In genomic region chr16:70735141-70735979, GRCh38 we compare ENCODE assay signal across 13 cellular contexts. TPM values are rescaled to one million over a fixed set of nuclear protein-coding genes. Genes with fewer than 3 reads are reported as not detected.
DNase-seq lines count a peak whose midpoint lies in the region; ATAC-seq, FAIRE-seq and TF ChIP-seq lines count a peak whose summit lies in the region.
"Had no signal": no experiment of that assay in that cellular context is flagged by ENCODE, and none has a peak within 500 bp of the region (broad histone marks: within the 10 kb centered on the region; RNA-seq: fewer than 3 reads in every experiment).

No MANE protein-coding gene starts in this region.

- H3K4me1 ChIP-seq in body of pancreas (peaks cover 11% of the 10 kb centered on the region), right cardiac atrium (ENCODE audit: control insufficient read depth, insufficient read depth, low read length) (peaks cover 4% of the 10 kb centered on the region), small intestine (ENCODE audit: control insufficient read depth in 2 of 2, insufficient read depth in 1 of 2, low read depth in 1 of 2, low read length in 1 of 2) (peaks cover 0 to 5% of the 10 kb centered on the region in 2 donors)
- H3K4me1 ChIP-seq: foreskin keratinocyte had no signal

- H3K4me3 ChIP-seq in body of pancreas (no peak overlapping the region), right cardiac atrium (ENCODE audit: low read length) (no peak overlapping the region), small intestine (ENCODE audit: low read depth in 1 of 2, low read length in 2 of 2) (no peak overlapping the region)
- H3K4me3 ChIP-seq: SK-N-MC had no signal

- intact Hi-C loops in body of pancreas (cut with DNase I) (no loop called here), right cardiac atrium (cut with DNase I) (loop anchor here in 3 of 4 donors (5.0 to 10.0 kb wide), 2 partner anchors 48 to 51 kb away; partner anchors contain the start of gene MTSS2 (in 3 of the 3))

- H3K36me3 ChIP-seq in body of pancreas (replicated peaks in 1 of 2; ENCODE audit: insufficient read depth in 1 of 2, low read depth in 2 of 2) (peaks cover 0 to 2% of the 10 kb centered on the region in 2 donors), small intestine (ENCODE audit: control insufficient read depth in 2 of 2, insufficient read depth in 2 of 2, low read length in 2 of 2) (peaks cover 0 to 5% of the 10 kb centered on the region in 2 donors)

- peak; percentile 45 for ATAC-seq in body of pancreas
- peak; percentile 31 to 36 for ATAC-seq in right cardiac atrium
- no peak for ATAC-seq in HG02759 (IDR thresholded peaks at IDR 0.05; ENCODE audit: unreplicated experiment)
- ATAC-seq: activated T-cell treated with anti-CD3 and anti-CD28 coated beads, Interleukin-2, amount 50 U/mL, for 72 hours; foreskin keratinocyte had no signal

- TF ChIP-seq POLR2A in body of pancreas (IDR thresholded peaks at IDR 0.05): no peak

- no peak for FAIRE-seq in small intestine (lab: Jason Lieb, UNC)

- no peak for TF ChIP-seq CTCF in body of pancreas (IDR thresholded peaks at IDR 0.05)

- 84 to 96% methylated on average over 7 to 13 of the region's 13 CpGs for WGBS in body of pancreas, 2 donors
- WGBS in right cardiac atrium: 56% methylated on average over 13 of the region's 13 CpGs
- WGBS in small intestine, 3 donors: 74 to 94% (median 92%) methylated on average over 13 of the region's 13 CpGs

- H3K27ac ChIP-seq in body of pancreas (peak overlapping the region in 2 of 4 donors; percentile 12 to 71), right cardiac atrium (ENCODE audit: low read length) (peak overlapping the region; percentile 64), small intestine (ENCODE audit: low read depth in 1 of 2, low read length in 1 of 2) (peak overlapping the region; percentile 8 to 81)
- H3K27ac ChIP-seq: foreskin keratinocyte, SK-N-MC had no signal

- no peaks in the 10 kb centered on the region for H3K27me3 ChIP-seq in body of pancreas
- H3K27me3 ChIP-seq in right cardiac atrium (ENCODE audit: control insufficient read depth, insufficient read depth): no peaks in the 10 kb centered on the region
- H3K27me3 ChIP-seq in small intestine (ENCODE audit: control insufficient read depth in 2 of 2, insufficient read depth in 2 of 2, low read length in 2 of 2): no peaks in the 10 kb centered on the region
- H3K27me3 ChIP-seq: foreskin keratinocyte had no signal

- DNase-seq in GM04503 (ENCODE audit: low read depth): peak; percentile 91
- peak in 1 of 4 donors; percentile 52 for DNase-seq in body of pancreas
- peak in 2 of 3 donors; percentile 54 to 68 for DNase-seq in right cardiac atrium
- DNase-seq in small intestine: no peak
- no peak for DNase-seq in HPDE6-E6E7 (ENCODE audit: extremely low spot score)
- DNase-seq in cerebellar cortex (ENCODE audit: low spot score): no peak
- no peak for DNase-seq in T1000 (lab: John Stamatoyannopoulos, UW)
- DNase-seq: activated T-cell treated with anti-CD3 and anti-CD28 coated beads, Interleukin-2, amount 50 U/mL, for 72 hours; foreskin keratinocyte; GDM1; NCI-H1694 treated with DMSO at 0.1 percent for 48 hours had no signal

- H3K9me3 ChIP-seq in body of pancreas (no peaks in the 10 kb centered on the region), right cardiac atrium (ENCODE audit: control insufficient read depth, low read length) (no peaks in the 10 kb centered on the region), small intestine (ENCODE audit: control insufficient read depth, low read depth) (no peaks in the 10 kb centered on the region)

RNA-seq across cellular contexts. Expression of gene MTSS2, which starts 49.5 kb away (rescaled TPM):
- total RNA-seq in body of pancreas: 10 to 100 TPM in 1 of 2 donors, 1 to 10 TPM in 1; 8.8 to 23.4 TPM
- total RNA-seq in right cardiac atrium: 10 to 100 TPM; 60.4 to 71.2 (median 67.7) TPM
- 47.5 TPM for polyA plus RNA-seq in right cardiac atrium
- polyA plus RNA-seq in small intestine: 10 to 100 TPM in 1 of 3 donors, 1 to 10 TPM in 2; 2.9 to 15.2 (median 7.3) TPM

Comparison
In these comparisons a context has a peak if more than half of its experiments do, and no peak if none do; other contexts are left out.
1. DNase-seq: peak in GM04503 (single experiment) and right cardiac atrium (2 of 3); none in small intestine (single experiment), HPDE6-E6E7 (single experiment), cerebellar cortex (single experiment) and T1000 (single experiment).